ENCODE assay signal across 8 cellular contexts in the genomic region with DNA sequence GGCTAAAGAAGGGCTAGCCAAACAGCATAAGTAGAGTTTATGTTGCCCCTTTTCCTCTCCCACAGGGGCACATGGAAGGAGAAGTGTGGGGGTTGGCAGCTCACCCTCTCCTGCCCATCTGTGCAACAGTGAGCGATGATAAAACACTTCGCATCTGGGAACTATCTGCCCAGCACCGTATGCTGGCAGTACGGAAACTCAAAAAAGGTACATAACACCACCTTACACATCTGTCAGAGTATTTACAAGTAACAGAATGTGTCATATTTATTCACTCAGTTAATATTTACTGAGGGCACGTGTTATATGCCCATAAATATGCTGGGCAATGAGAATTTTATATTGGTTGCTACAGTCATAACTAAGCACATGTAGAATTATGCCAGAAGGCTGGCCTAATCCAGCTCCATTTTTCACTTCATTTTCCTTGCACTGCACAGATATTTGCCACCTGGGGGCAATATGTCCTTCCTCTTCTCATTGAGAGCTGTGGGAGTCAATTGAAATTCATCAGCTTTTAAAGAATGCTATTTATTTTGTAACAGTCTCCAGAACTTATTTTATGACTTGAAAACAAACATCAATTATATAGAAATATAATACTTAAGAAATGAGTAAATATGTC.
DNase-seq lines count a peak whose midpoint lies in the region; ATAC-seq and TF ChIP-seq lines count a peak whose summit lies in the region.

No MANE protein-coding gene starts in this region.

- DNase-seq in AG09319 (ENCODE audit: extremely low read depth, low read depth) (peak; percentile 31), GM19238 (ENCODE audit: insufficient read length, low spot score) (peak; percentile 9), OCI-LY7 (ENCODE audit: low spot score) (no peak), esophagus squamous epithelium (lab: John Stamatoyannopoulos, UW) (no peak), osteoblast (ENCODE audit: insufficient read length, low spot score, missing footprints) (no peak), mesenteric fat pad (ENCODE audit: low spot score) (no peak), DMS79 treated with DMSO at 0.1 percent for 48 hours (lab: John Stamatoyannopoulos, UW) (no peak)

- H3K79me2 ChIP-seq in OCI-LY7 (ENCODE audit: insufficient read depth, low read depth, low read length) (no peaks in the 10 kb centered on the region), osteoblast (ENCODE audit: insufficient read depth, low read length) (peaks cover 17% of the 10 kb centered on the region)

- H4K20me1 ChIP-seq in OCI-LY7 (ENCODE audit: insufficient read depth, low read length) (no peaks in the 10 kb centered on the region), osteoblast (ENCODE audit: insufficient read depth, low read length) (no peaks in the 10 kb centered on the region)

- no peak overlapping the region for H3K27ac ChIP-seq in OCI-LY7 (ENCODE audit: low read depth, low read length, poor library complexity, severe bottlenecking)
- no peak overlapping the region for H3K27ac ChIP-seq in esophagus squamous epithelium
- no peak overlapping the region for H3K27ac ChIP-seq in osteoblast (ENCODE audit: low read depth, low read length)

- TF ChIP-seq POLR2A in esophagus squamous epithelium (IDR thresholded peaks at IDR 0.05), result no peak

- WGBS in esophagus squamous epithelium, 2 donors, result 80 to 82% methylated on average over 5 of the region's 5 CpGs

- H3K4me2 ChIP-seq in OCI-LY7 (ENCODE audit: low read length) (no peak overlapping the region), osteoblast (ENCODE audit: insufficient read depth, low read length) (no peak overlapping the region)

- ATAC-seq in GM19455 (IDR thresholded peaks at IDR 0.05; ENCODE audit: unreplicated experiment), result no peak

- no peaks in the 10 kb centered on the region for H3K27me3 ChIP-seq in esophagus squamous epithelium
- H3K27me3 ChIP-seq in osteoblast (ENCODE audit: insufficient read depth, low read length), result peaks cover 4% of the 10 kb centered on the region

- no peaks in the 10 kb centered on the region for H3K4me1 ChIP-seq in OCI-LY7 (ENCODE audit: insufficient read depth, low read length, poor library complexity, severe bottlenecking)
- peaks cover 4 to 32% (median 11%) of the 10 kb centered on the region in 3 donors for H3K4me1 ChIP-seq in esophagus squamous epithelium
- H3K4me1 ChIP-seq in osteoblast (ENCODE audit: insufficient read depth, low read length), result peaks cover 15% of the 10 kb centered on the region

- intact Hi-C loops in OCI-LY7 (cut with micrococcal nuclease; ENCODE audit: unreplicated experiment) (no loop called here), esophagus squamous epithelium (cut with DNase I) (loop anchor here (5.0 kb wide), 1 partner anchor 278 kb away; no protein-coding TSS in a partner anchor)

- CTCF ChIA-PET in OCI-LY7 (lab: Charles Lee; ENCODE audit: unreplicated experiment), result interaction anchor here (0.6 kb wide), 1 partner anchor 57 kb away, joined by 3 read pairs; no protein-coding TSS in a partner anchor

- no peaks in the 10 kb centered on the region for H3K9me3 ChIP-seq in OCI-LY7 (ENCODE audit: low read length)
- peaks cover 0 to 6% (median 0%) of the 10 kb centered on the region in 3 donors for H3K9me3 ChIP-seq in esophagus squamous epithelium
- H3K9me3 ChIP-seq in osteoblast (ENCODE audit: low read depth, low read length), result no peaks in the 10 kb centered on the region

- POLR2A ChIA-PET in OCI-LY7 (lab: Charles Lee), result interaction anchor here (1.1 to 1.7 kb wide), 2 partner anchors 10 to 30 kb away, joined by 3 to 5 read pairs; no protein-coding TSS in a partner anchor

- BruUV-seq in OCI-LY7 (replicated peaks; lab: Mats Ljungman, UMichigan), result no TSS peak

- no peak overlapping the region for H2AFZ ChIP-seq in OCI-LY7 (ENCODE audit: low read length)
- no peak overlapping the region for H2AFZ ChIP-seq in osteoblast (ENCODE audit: low read length)

- H3K9me2 ChIP-seq in OCI-LY7 (ENCODE audit: insufficient read depth, low read length), result no peaks in the 10 kb centered on the region

- TF ChIP-seq CTCF in AG09319 (IDR thresholded peaks at IDR 0.05; ENCODE audit: low read depth, low read length) (peak; percentile 76), OCI-LY7 (conservative IDR thresholded peaks at IDR 0.05; ENCODE audit: low read length) (peak; percentile 63), esophagus squamous epithelium (IDR thresholded peaks at IDR 0.05) (peak in 5 of 6 experiments; percentile 41 to 66 (median 59)), osteoblast (IDR thresholded peaks at IDR 0.05; ENCODE audit: extremely low read depth, low read depth, low read length) (peak; percentile 86)

- H3K36me3 ChIP-seq in OCI-LY7 (ENCODE audit: insufficient read depth, low read length) (peaks cover 100% of the 10 kb centered on the region), esophagus squamous epithelium (no peaks in the 10 kb centered on the region), osteoblast (ENCODE audit: insufficient read depth, low read length) (no peaks in the 10 kb centered on the region)

- no peak overlapping the region for H3K4me3 ChIP-seq in OCI-LY7 (ENCODE audit: low read depth, low read length, poor library complexity, severe bottlenecking)
- no peak overlapping the region for H3K4me3 ChIP-seq in esophagus squamous epithelium
- no peak overlapping the region for H3K4me3 ChIP-seq in osteoblast (ENCODE audit: insufficient read depth, low read length)

Comparison
In these comparisons a context has a peak if more than half of its experiments do, and no peak if none do; other contexts are left out.
1. DNase-seq: peak in AG09319 (single experiment) and GM19238 (single experiment); none in OCI-LY7 (single experiment), esophagus squamous epithelium (single experiment), osteoblast (single experiment), mesenteric fat pad (single experiment) and DMS79 treated with DMSO at 0.1 percent for 48 hours (single experiment).
2. Peak in every context shown above with its lines, with median percentiles within 50 percentile points of each other: CTCF ChIP-seq.